39 cellular contexts compared by ENCODE assay signal in the genomic region with DNA sequence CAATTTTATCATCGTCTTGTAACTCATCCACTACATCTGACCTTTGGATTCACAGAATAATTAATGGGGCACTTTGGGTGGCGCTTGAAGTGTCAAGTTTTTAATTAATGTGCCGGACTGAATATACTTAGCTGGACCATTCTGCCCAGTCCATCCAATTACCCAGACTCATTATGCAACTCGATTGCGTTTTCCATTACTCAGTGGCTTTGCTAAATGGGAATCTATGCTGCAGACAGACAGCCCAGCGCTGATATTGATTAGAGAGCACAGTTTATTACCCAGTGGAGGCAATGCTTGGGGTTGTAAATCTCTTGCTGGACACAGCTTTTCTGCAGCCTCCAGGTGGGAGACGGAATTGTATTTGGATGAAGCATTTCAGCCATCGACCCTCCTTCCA. TPM values are rescaled to one million over a fixed set of nuclear protein-coding genes. Genes with fewer than 3 reads are reported as not detected.
"Had no signal": no experiment of that assay in that cellular context is flagged by ENCODE, and none has a peak within 500 bp of the region (broad histone marks: within the 10 kb centered on the region; RNA-seq: fewer than 3 reads in every experiment).

No MANE protein-coding gene starts in this region.

- H3K4me1 ChIP-seq: breast epithelium, Peyer's patch had no signal

- H3K9me3 ChIP-seq: breast epithelium, MG63, Peyer's patch had no signal

- H3K4me3 ChIP-seq: breast epithelium, MG63, Peyer's patch had no signal

- H3K36me3 Mint-ChIP-seq: activated naive CD8-positive, alpha-beta T cell treated with anti-CD3 and anti-CD28 coated beads for 36 hours; T-cell had no signal

- H3K27me3 ChIP-seq: MG63, Peyer's patch had no signal

- ATAC-seq: activated CD8-positive, alpha-beta T cell treated with anti-CD3 and anti-CD28 coated beads for 36 hours; activated T-cell treated with anti-CD3 and anti-CD28 coated beads, Interleukin-2, amount 50 U/mL, for 72 hours; activated T-helper 17 cell treated with anti-CD3 and anti-CD28 coated beads, Interleukin-2, amount 50 U/mL, for 72 hours; PC-3; SK-N-SH treated with all-trans-retinoic acid at 6 μM for 48 hours; T-cell; T-helper 17 cell had no signal

- H3K4me3 Mint-ChIP-seq: activated CD8-positive, alpha-beta T cell treated with anti-CD3 and anti-CD28 coated beads for 36 hours; activated naive CD8-positive, alpha-beta T cell treated with anti-CD3 and anti-CD28 coated beads for 36 hours; activated T-cell treated with anti-CD3 and anti-CD28 coated beads, Interleukin-2, amount 50 U/mL, for 72 hours; activated T-helper 17 cell treated with anti-CD3 and anti-CD28 coated beads, Interleukin-2, amount 50 U/mL, for 72 hours; T-cell; T-helper 17 cell had no signal

- H3K27me3 Mint-ChIP-seq: activated CD8-positive, alpha-beta T cell treated with anti-CD3 and anti-CD28 coated beads for 36 hours had no signal

- H3K27ac ChIP-seq: Peyer's patch, WERI-Rb-1 had no signal

- DNase-seq: activated CD4-positive, alpha-beta T cell treated with anti-CD3 and anti-CD28 coated beads for 1 hour; activated CD4-positive, alpha-beta T cell treated with anti-CD3 and anti-CD28 coated beads for 48 hours; activated CD4-positive, alpha-beta T cell treated with anti-CD3 and anti-CD28 coated beads, Interleukin-2, amount 50 U/mL, for 4 hours; activated CD4-positive, CD25-positive, alpha-beta regulatory T cell; activated CD8-positive, alpha-beta T cell treated with anti-CD3 and anti-CD28 coated beads for 36 hours; activated effector memory CD4-positive, alpha-beta T cell treated with anti-CD3 and anti-CD28 coated beads, Interleukin-2, amount 50 U/mL, for 16 hours; activated naive CD4-positive, alpha-beta T cell; activated naive CD4-positive, alpha-beta T cell treated with anti-CD3 and anti-CD28 coated beads, Interleukin-2, amount 50 U/mL, for 16 hours; activated naive CD8-positive, alpha-beta T cell treated with anti-CD3 and anti-CD28 coated beads for 36 hours; activated T-cell treated with anti-CD3 and anti-CD28 coated beads, Interleukin-2, amount 50 U/mL, for 1 hour; activated T-cell treated with anti-CD3 and anti-CD28 coated beads, Interleukin-2, amount 50 U/mL, for 72 hours; amniotic stem cell; aorta; Kasumi-1; KG1; MG63; MV-4-11; NCI-H1092; NCI-H1436 treated with DMSO at 0.1 percent for 48 hours; NCI-H187; NCI-H2029 treated with DMSO at 0.1 percent for 48 hours; NCI-H2107; NCI-H2171; NCI-H510A treated with DMSO at 0.1 percent for 48 hours; NCI-H526 treated with DMSO at 0.1 percent for 48 hours; NK-92 treated with Interleukin-12 subunit alpha and Interleukin-12 subunit beta, amount 100 ng/mL, for 24 hours; PC-3; Peyer's patch; RPMI8226; SIG-M5; T-cell; T-helper 17 cell; WERI-Rb-1 had no signal

- H3K27ac Mint-ChIP-seq: activated CD8-positive, alpha-beta T cell treated with anti-CD3 and anti-CD28 coated beads for 36 hours; activated naive CD8-positive, alpha-beta T cell treated with anti-CD3 and anti-CD28 coated beads for 36 hours; activated T-cell treated with anti-CD3 and anti-CD28 coated beads, Interleukin-2, amount 50 U/mL, for 72 hours; activated T-helper 17 cell treated with anti-CD3 and anti-CD28 coated beads, Interleukin-2, amount 50 U/mL, for 72 hours; T-cell; T-helper 17 cell had no signal

- H3K4me1 Mint-ChIP-seq: activated naive CD8-positive, alpha-beta T cell treated with anti-CD3 and anti-CD28 coated beads for 36 hours; activated T-helper 17 cell treated with anti-CD3 and anti-CD28 coated beads, Interleukin-2, amount 50 U/mL, for 72 hours; T-cell had no signal

- H3K36me3 ChIP-seq: breast epithelium, MG63, Peyer's patch, WERI-Rb-1 had no signal

- H3K9me3 Mint-ChIP-seq: activated CD8-positive, alpha-beta T cell treated with anti-CD3 and anti-CD28 coated beads for 36 hours; activated naive CD8-positive, alpha-beta T cell treated with anti-CD3 and anti-CD28 coated beads for 36 hours; activated T-cell treated with anti-CD3 and anti-CD28 coated beads, Interleukin-2, amount 50 U/mL, for 72 hours; activated T-helper 17 cell treated with anti-CD3 and anti-CD28 coated beads, Interleukin-2, amount 50 U/mL, for 72 hours; T-cell had no signal

RNA-seq across cellular contexts. Expression of a gene that starts 59.5 kb away (rescaled TPM):
- total RNA-seq: activated CD8-positive, alpha-beta memory T cell treated with anti-CD3 and anti-CD28 coated beads for 36 hours; activated naive CD8-positive, alpha-beta T cell treated with anti-CD3 and anti-CD28 coated beads for 36 hours; activated T-cell treated with anti-CD3 and anti-CD28 coated beads, Interleukin-2, amount 50 U/mL, for 72 hours; aorta; cardiac septum; PC-3; SK-MEL-5 had no signal
